Comparison of ENCODE assay signal across 8 cellular contexts in genomic region chr6:7727951-7728854, GRCh38. TPM values are rescaled to one million over a fixed set of nuclear protein-coding genes. Genes with fewer than 3 reads are reported as not detected.
A peak's percentile ranks its signal among the peaks of the same experiment; 100 is the strongest.
DNase-seq lines count a peak whose midpoint lies in the region; ATAC-seq and TF ChIP-seq lines count a peak whose summit lies in the region.

No MANE protein-coding gene starts in this region.

- H3K27ac Mint-ChIP-seq in activated naive CD4-positive, alpha-beta T cell treated with anti-CD3 and anti-CD28 coated beads for 36 hours, result no peak overlapping the region

- peak overlapping the region; percentile 54 for H3K4me3 Mint-ChIP-seq in activated naive CD4-positive, alpha-beta T cell treated with anti-CD3 and anti-CD28 coated beads for 36 hours

- H3K9me3 ChIP-seq in OCI-LY1 (ENCODE audit: low read length) (no peaks in the 10 kb centered on the region), lower lobe of right lung (no peaks in the 10 kb centered on the region), thoracic aorta (no peaks in the 10 kb centered on the region)

- H3K79me2 ChIP-seq in OCI-LY1 (ENCODE audit: insufficient read depth, low read length), result no peaks in the 10 kb centered on the region

- H3K9ac ChIP-seq in OCI-LY1 (ENCODE audit: low read length), result no peak overlapping the region

- peak; percentile 32 for DNase-seq in activated naive CD4-positive, alpha-beta T cell treated with anti-CD3 and anti-CD28 coated beads for 36 hours
- no peak for DNase-seq in activated naive CD4-positive, alpha-beta T cell (lab: John Stamatoyannopoulos, UW)
- DNase-seq in dermis blood vessel endothelial cell (peak; percentile 56), lower lobe of right lung (peak; percentile 54), thoracic aorta (ENCODE audit: low spot score) (no peak)

- H3K4me3 ChIP-seq in OCI-LY1 (ENCODE audit: low read depth, low read length, poor library complexity, severe bottlenecking) (peak overlapping the region; percentile 44), lower lobe of right lung (peak overlapping the region; percentile 77), thoracic aorta (peak overlapping the region; percentile 67)

- no peaks in the 10 kb centered on the region for H4K20me1 ChIP-seq in OCI-LY1 (ENCODE audit: insufficient read depth, low read length)

- TF ChIP-seq CTCF in OCI-LY1 (IDR thresholded peaks at IDR 0.05; ENCODE audit: low read length) (no peak), lower lobe of right lung (IDR thresholded peaks at IDR 0.05) (no peak), thoracic aorta (IDR thresholded peaks at IDR 0.05) (no peak)

- H3K4me1 ChIP-seq in OCI-LY1 (ENCODE audit: insufficient read depth, low read length, severe bottlenecking) (peaks cover 22% of the 10 kb centered on the region), lower lobe of right lung (peaks cover 41% of the 10 kb centered on the region), thoracic aorta (ENCODE audit: control insufficient read depth in 1 of 2, low read depth in 2 of 2) (peaks cover 14 to 27% of the 10 kb centered on the region in 2 donors)

- H3K27me3 Mint-ChIP-seq in activated naive CD4-positive, alpha-beta T cell treated with anti-CD3 and anti-CD28 coated beads for 36 hours (ENCODE audit: low read depth), result peaks cover 67% of the 10 kb centered on the region

- H3K4me2 ChIP-seq in OCI-LY1 (ENCODE audit: low read length), result peak overlapping the region; percentile 57

- intact Hi-C loops in activated naive CD4-positive, alpha-beta T cell treated with anti-CD3 and anti-CD28 coated beads for 36 hours (cut with micrococcal nuclease), result loop anchor here (10.0 kb wide), 1 partner anchor 453 kb away; no protein-coding TSS in a partner anchor
- intact Hi-C loops in lower lobe of right lung (cut with DNase I), result no loop called here

- H3K27me3 ChIP-seq in OCI-LY1 (ENCODE audit: insufficient read depth, low read length), result peaks cover 16% of the 10 kb centered on the region
- peaks cover 38% of the 10 kb centered on the region for H3K27me3 ChIP-seq in lower lobe of right lung (ENCODE audit: low read depth)
- peaks cover 13% of the 10 kb centered on the region for H3K27me3 ChIP-seq in thoracic aorta (replicated peaks; ENCODE audit: insufficient read depth)

- no peaks in the 10 kb centered on the region for H3K9me3 Mint-ChIP-seq in activated naive CD4-positive, alpha-beta T cell treated with anti-CD3 and anti-CD28 coated beads for 36 hours

- no peak for ATAC-seq in lower lobe of right lung
- ATAC-seq in thoracic aorta (ENCODE audit: insufficient number of reproducible peaks, low FRiP score, low read depth), result no peak
- ATAC-seq in HG03460 (IDR thresholded peaks at IDR 0.05; ENCODE audit: unreplicated experiment), result no peak
- ATAC-seq in GM19395 (IDR thresholded peaks at IDR 0.05; ENCODE audit: unreplicated experiment), result no peak

- CTCF ChIA-PET in activated naive CD4-positive, alpha-beta T cell treated with anti-CD3 and anti-CD28 coated beads for 36 hours (lab: Charles Lee), result interaction anchor here (0.8 to 1.2 kb wide), 2 partner anchors 116 to 491 kb away, joined by 3 to 4 read pairs; no protein-coding TSS in a partner anchor

- H2AFZ ChIP-seq in OCI-LY1 (ENCODE audit: low read length), result no peak overlapping the region

- no peaks in the 10 kb centered on the region for H3K36me3 ChIP-seq in OCI-LY1 (ENCODE audit: insufficient read depth, low read length)
- H3K36me3 ChIP-seq in lower lobe of right lung, result no peaks in the 10 kb centered on the region
- H3K36me3 ChIP-seq in thoracic aorta, result no peaks in the 10 kb centered on the region

- H3K4me1 Mint-ChIP-seq in activated naive CD4-positive, alpha-beta T cell treated with anti-CD3 and anti-CD28 coated beads for 36 hours (ENCODE audit: low read depth), result peaks cover 12% of the 10 kb centered on the region

- H3F3A ChIP-seq in OCI-LY1 (ENCODE audit: insufficient read depth, low read length), result no peaks in the 10 kb centered on the region

- no peak overlapping the region for H3K27ac ChIP-seq in OCI-LY1 (ENCODE audit: low read depth, low read length, poor library complexity, severe bottlenecking)
- H3K27ac ChIP-seq in lower lobe of right lung, result no peak overlapping the region
- no peak overlapping the region for H3K27ac ChIP-seq in thoracic aorta

- peaks cover 1% of the 10 kb centered on the region for H3K36me3 Mint-ChIP-seq in activated naive CD4-positive, alpha-beta T cell treated with anti-CD3 and anti-CD28 coated beads for 36 hours (ENCODE audit: low read depth)

- no peaks in the 10 kb centered on the region for H3K9me2 ChIP-seq in OCI-LY1 (ENCODE audit: low read depth, low read length)

RNA-seq across cellular contexts. Expression of gene BMP6, which starts 2.3 kb away (rescaled TPM):
- total RNA-seq in activated naive CD4-positive, alpha-beta T cell treated with anti-CD3 and anti-CD28 coated beads for 36 hours, result under 1 TPM; 0.32 to 0.36 TPM
- total RNA-seq in dermis blood vessel endothelial cell (234 TPM in 2 replicates), lower lobe of right lung (6.6 TPM), thoracic aorta (1 to 10 TPM; 4.7 TPM)

Comparison
In these comparisons a context has a peak if more than half of its experiments do, and no peak if none do; other contexts are left out.
1. DNase-seq: peak in activated naive CD4-positive, alpha-beta T cell treated with anti-CD3 and anti-CD28 coated beads for 36 hours (single experiment), dermis blood vessel endothelial cell (single experiment) and lower lobe of right lung (single experiment); none in activated naive CD4-positive, alpha-beta T cell (0 of 4) and thoracic aorta (single experiment).
2. RNA of gene BMP6, which starts 2.3 kb away (total RNA-seq): 234 TPM in dermis blood vessel endothelial cell; 6.6 TPM in lower lobe of right lung (single experiment), 4.7 TPM in thoracic aorta and 0.32 to 0.36 TPM in activated naive CD4-positive, alpha-beta T cell treated with anti-CD3 and anti-CD28 coated beads for 36 hours; every median in the first group is over 10 times any median in the second.
3. Peak in every context shown above with its lines, with median percentiles within 50 percentile points of each other: H3K4me3 ChIP-seq.